In genomic region chr16:27361987-27362386, GRCh38 we compare ENCODE assay signal across 1 cellular context.
TF ChIP-seq lines count a peak whose summit lies in the region.

No MANE protein-coding gene starts in this region.

TF ChIP-seq in IMR-90, 13 proteins besides CTCF, POLR2A, EP300 and RAD21:
- TF ChIP-seq MAZ (IDR thresholded peaks at IDR 0.05; ENCODE audit: borderline replicate concordance, low read depth, low read length) = no peak
- TF ChIP-seq USF2 (IDR thresholded peaks at IDR 0.05; ENCODE audit: low read depth, low read length) = no peak
- no peak for TF ChIP-seq CEBPB (IDR thresholded peaks at IDR 0.05; ENCODE audit: low read depth, low read length)
- no peak for TF ChIP-seq RFX5 (IDR thresholded peaks at IDR 0.05; ENCODE audit: low read depth, low read length)
- TF ChIP-seq MXI1 (IDR thresholded peaks at IDR 0.05; ENCODE audit: borderline replicate concordance, low read depth, low read length) = no peak
- no peak for TF ChIP-seq NFE2L2 (IDR thresholded peaks at IDR 0.05; ENCODE audit: low read depth, low read length)
- TF ChIP-seq SMC3 (IDR thresholded peaks at IDR 0.05; ENCODE audit: low read depth, low read length) = no peak
- TF ChIP-seq FOS (IDR thresholded peaks at IDR 0.05; ENCODE audit: low read depth, low read length) = no peak
- TF ChIP-seq CHD1 (IDR thresholded peaks at IDR 0.05; ENCODE audit: low read depth, low read length) = no peak
- TF ChIP-seq ELK1 (IDR thresholded peaks at IDR 0.05; ENCODE audit: borderline replicate concordance, low read depth, low read length) = no peak
- TF ChIP-seq BHLHE40 (IDR thresholded peaks at IDR 0.05; ENCODE audit: low read depth, low read length) = no peak
- TF ChIP-seq RCOR1 (IDR thresholded peaks at IDR 0.05; ENCODE audit: insufficient replicate concordance, low read length) = no peak
- TF ChIP-seq MAFK (IDR thresholded peaks at IDR 0.05; ENCODE audit: low read depth, low read length) = no peak
